ENCODE assay signal across 8 cellular contexts in genomic region chr12:108826115-108826806, GRCh38. TPM values are rescaled to one million over a fixed set of nuclear protein-coding genes. Genes with fewer than 3 reads are reported as not detected.
DNase-seq lines count a peak whose midpoint lies in the region; ATAC-seq and TF ChIP-seq lines count a peak whose summit lies in the region.

No MANE protein-coding gene starts in this region.

- H3K27ac ChIP-seq in Panc1 (ENCODE audit: low read length) (peak overlapping the region; percentile 96), endodermal cell (ENCODE audit: low read depth, low read length) (peak overlapping the region; percentile 67), aorta (ENCODE audit: low read depth in 1 of 2, low read length in 2 of 2) (peak overlapping the region; percentile 87 to 92), foreskin keratinocyte (no peak overlapping the region)

- WGBS in endodermal cell (ENCODE audit: insufficient coverage in 1 of 2, insufficient read length in 1 of 2), 2 experiments: 62 to 75% methylated on average over 12 to 16 of the region's 16 CpGs
- WGBS in aorta, 2 donors: 3 to 4% methylated on average over 16 of the region's 16 CpGs

- in situ Hi-C loops in Panc1 (cut with HindIII; ENCODE audit: low pct_unique_long_range_greater_than_20kb, low sequenced_read_pairs): no loop called here

- no peak for DNase-seq in Panc1 (ENCODE audit: low read depth, low spot score)
- no peak for DNase-seq in endodermal cell
- peak; percentile 91 for DNase-seq in myocyte (ENCODE audit: low read depth)
- peak; percentile 84 to 87 for DNase-seq in aorta
- DNase-seq in foreskin keratinocyte: no peak
- no peak for DNase-seq in ecto neural progenitor cell (ENCODE audit: low spot score)

- no peaks in the 10 kb centered on the region for H3K27me3 Mint-ChIP-seq in endodermal cell (ENCODE audit: insufficient read depth)

- peaks cover 2% of the 10 kb centered on the region; the same call in 1 of the 2 replicates for H3K36me3 ChIP-seq in Panc1 (ENCODE audit: control insufficient read depth, insufficient read depth, low read length)
- peaks cover 30% of the 10 kb centered on the region for H3K36me3 ChIP-seq in endodermal cell (ENCODE audit: control insufficient read depth, insufficient read depth, low read length)
- H3K36me3 ChIP-seq in aorta (ENCODE audit: control insufficient read depth in 1 of 2, insufficient read depth in 2 of 2, low read length in 1 of 2): peaks cover 0 to 2% of the 10 kb centered on the region in 2 donors

- H3K9me3 Mint-ChIP-seq in endodermal cell: no peaks in the 10 kb centered on the region

- H3K4me1 ChIP-seq in Panc1 (ENCODE audit: control insufficient read depth, insufficient read depth, low read length): peaks cover 59% of the 10 kb centered on the region
- H3K4me1 ChIP-seq in endodermal cell (ENCODE audit: control insufficient read depth, insufficient read depth, low read length): no peaks in the 10 kb centered on the region
- H3K4me1 ChIP-seq in aorta (ENCODE audit: control insufficient read depth in 1 of 2, insufficient read depth in 2 of 2, low read length in 2 of 2): peaks cover 6 to 7% of the 10 kb centered on the region in 2 donors
- H3K4me1 ChIP-seq in foreskin keratinocyte: peaks cover 30% of the 10 kb centered on the region

- H3K27me3 ChIP-seq in Panc1 (ENCODE audit: control insufficient read depth, insufficient read depth, low read length) (no peaks in the 10 kb centered on the region), endodermal cell (ENCODE audit: control insufficient read depth, insufficient read depth, low read length, poor library complexity, severe bottlenecking) (no peaks in the 10 kb centered on the region), aorta (ENCODE audit: control insufficient read depth in 1 of 2, insufficient read depth in 2 of 2, low read length in 1 of 2) (no peaks in the 10 kb centered on the region), foreskin keratinocyte (no peaks in the 10 kb centered on the region)

- peak; percentile 75 for ATAC-seq in Panc1
- ATAC-seq in aorta (ENCODE audit: low FRiP score): peak; percentile 79
- no peak for ATAC-seq in foreskin keratinocyte
- no peak for ATAC-seq in GM19324 (IDR thresholded peaks at IDR 0.05; ENCODE audit: low FRiP score, unreplicated experiment)

- intact Hi-C loops in Panc1 (cut with micrococcal nuclease; ENCODE audit: unreplicated experiment): no loop called here
- intact Hi-C loops in aorta (cut with DNase I): no loop called here

- peaks cover 33% of the 10 kb centered on the region for H3K36me3 Mint-ChIP-seq in endodermal cell (ENCODE audit: low read depth)

- H3K4me1 Mint-ChIP-seq in endodermal cell: peaks cover 22% of the 10 kb centered on the region

- no peak overlapping the region for H3K4me3 Mint-ChIP-seq in endodermal cell

- H3K4me3 ChIP-seq in Panc1 (ENCODE audit: low read depth in 2 of 2, low read length in 2 of 2) (peak overlapping the region; percentile 1 to 21), endodermal cell (ENCODE audit: low read length) (no peak overlapping the region), aorta (ENCODE audit: low read length in 2 of 2) (no peak overlapping the region)

- H3K9me3 ChIP-seq in Panc1 (ENCODE audit: control insufficient read depth, insufficient read depth, low read depth, low read length) (no peaks in the 10 kb centered on the region), endodermal cell (ENCODE audit: control insufficient read depth, low read length) (no peaks in the 10 kb centered on the region), aorta (ENCODE audit: control insufficient read depth, low read length) (no peaks in the 10 kb centered on the region)

- no peak overlapping the region for H3K9ac ChIP-seq in endodermal cell (ENCODE audit: extremely low read depth, low read length, poor library complexity, severe bottlenecking)

- CTCF ChIA-PET in Panc1 (lab: Charles Lee): interaction anchor here (0.6 to 1.3 kb wide), 2 partner anchors 12 to 125 kb away, joined by 3 to 4 read pairs; no protein-coding TSS in a partner anchor

- POLR2A ChIA-PET in Panc1 (lab: Charles Lee): interaction anchor here (0.5 to 1.4 kb wide), 4 partner anchors 12 to 124 kb away, joined by 3 to 5 read pairs (median 4); no protein-coding TSS in a partner anchor

- BruUV-seq in Panc1 (replicated peaks; lab: Mats Ljungman, UMichigan): no TSS peak

- peak overlapping the region; percentile 90 for H3K27ac Mint-ChIP-seq in endodermal cell

- 0 out of 2 replicates have a peak, but pooled peaks have one; percentile 17 for TF ChIP-seq CTCF in GM12874 (IDR thresholded peaks at IDR 0.05; ENCODE audit: insufficient read depth, low read depth, low read length)
- TF ChIP-seq CTCF in Panc1 (IDR thresholded peaks at IDR 0.05): no peak
- no peak for TF ChIP-seq CTCF in endodermal cell (conservative IDR thresholded peaks at IDR 0.05)
- no peak for TF ChIP-seq CTCF in foreskin keratinocyte (conservative IDR thresholded peaks at IDR 0.05)

RNA-seq across cellular contexts. Expression of gene SSH1, which starts 31.1 kb away (rescaled TPM):
- total RNA-seq in Panc1 (2021; ENCODE audit: unreplicated experiment) (58.6 TPM), endodermal cell (10 to 100 TPM; 27.1 to 28.3 TPM), myocyte (12.2 and 14.3 TPM in 2 replicates), aorta (10 to 100 TPM; 60.4 to 61.6 TPM), foreskin keratinocyte (26.0 and 32.1 TPM in 2 replicates)
- 40.0 TPM for polyA plus RNA-seq in Panc1 (2012; ENCODE audit: insufficient read length)
- polyA plus RNA-seq in endodermal cell (2013, experiment 1 of 2): 16.6 TPM
- polyA plus RNA-seq in endodermal cell (2013, experiment 2 of 2): 20.3 TPM
- polyA plus RNA-seq in myocyte (2012): 37.7 TPM
- polyA plus RNA-seq in aorta (10 to 100 TPM in 1 of 2 donors, 1 to 10 TPM in 1; 5.3 to 10.0 TPM), foreskin keratinocyte (4.8 and 6.3 TPM in 2 replicates)

RNA-seq across cellular contexts. Expression of gene DAO, which starts 53.6 kb away (rescaled TPM):
- total RNA-seq in Panc1 (2021; ENCODE audit: unreplicated experiment): not detected
- not detected for polyA plus RNA-seq in Panc1 (2012; ENCODE audit: insufficient read length)
- not detected for total RNA-seq in endodermal cell
- not detected for polyA plus RNA-seq in endodermal cell (2013, experiment 1 of 2)
- polyA plus RNA-seq in endodermal cell (2013, experiment 2 of 2): not detected
- total RNA-seq in myocyte: not detected in 2 replicates
- polyA plus RNA-seq in myocyte (2012): not detected
- not detected for total RNA-seq in aorta
- not detected for polyA plus RNA-seq in aorta
- not detected in 2 replicates for total RNA-seq in foreskin keratinocyte
- not detected in 2 replicates for polyA plus RNA-seq in foreskin keratinocyte

Comparison
In these comparisons a context has a peak if more than half of its experiments do, and no peak if none do; other contexts are left out.
1. ATAC-seq: peak in Panc1 (single experiment) and aorta (single experiment); none in foreskin keratinocyte (single experiment) and GM19324 (single experiment).
2. DNase-seq: peak in myocyte (single experiment) and aorta (2 of 2); none in Panc1 (single experiment), endodermal cell (single experiment), foreskin keratinocyte (0 of 2) and ecto neural progenitor cell (single experiment).
3. H3K4me3 ChIP-seq: peak in Panc1 (2 of 2); none in endodermal cell (single experiment) and aorta (0 of 2).